13 cellular contexts compared by ENCODE assay signal in the genomic region with DNA sequence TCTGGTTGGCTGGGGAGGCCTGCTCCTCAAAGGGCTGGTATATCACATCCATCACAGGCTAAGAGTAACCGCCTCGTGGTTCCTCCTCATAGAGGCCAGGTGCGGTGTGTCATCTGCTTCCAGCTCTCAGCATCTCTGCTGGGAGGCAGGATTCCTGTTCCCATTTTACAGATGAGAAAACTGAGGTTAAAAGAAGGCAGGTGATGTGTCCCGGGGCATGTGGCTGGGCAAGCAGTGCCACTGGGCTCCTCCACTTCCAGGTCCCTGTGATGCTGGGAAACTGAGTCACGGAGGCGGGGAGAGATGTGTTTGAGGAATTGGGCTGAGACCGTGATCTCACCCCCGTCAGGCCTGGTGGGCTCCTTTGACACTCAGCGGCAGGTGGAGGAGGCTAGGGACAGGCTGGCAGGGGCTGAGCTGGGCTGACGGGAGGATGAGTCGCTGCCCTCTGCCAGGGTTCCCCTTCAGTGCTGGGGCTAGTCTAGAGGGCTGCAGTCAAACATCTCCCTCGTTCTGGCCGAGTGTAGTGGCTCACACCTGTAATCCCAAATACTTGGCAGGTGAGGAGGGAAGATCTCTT. TPM values are rescaled to one million over a fixed set of nuclear protein-coding genes. Genes with fewer than 3 reads are reported as not detected.
DNase-seq lines count a peak whose midpoint lies in the region; ATAC-seq and TF ChIP-seq lines count a peak whose summit lies in the region.
"Had no signal": no experiment of that assay in that cellular context is flagged by ENCODE, and none has a peak within 500 bp of the region (broad histone marks: within the 10 kb centered on the region; RNA-seq: fewer than 3 reads in every experiment).

No MANE protein-coding gene starts in this region.

- 91 to 93% methylated on average over 8 to 13 of the region's 13 CpGs for WGBS in endodermal cell (ENCODE audit: insufficient coverage in 1 of 2, insufficient read length in 1 of 2), 2 experiments

- H3K27me3 ChIP-seq in neutrophil (no peaks in the 10 kb centered on the region), endodermal cell (ENCODE audit: control insufficient read depth, insufficient read depth, low read length, poor library complexity, severe bottlenecking) (no peaks in the 10 kb centered on the region)
- H3K27me3 ChIP-seq: ovary had no signal

- H3K27me3 Mint-ChIP-seq in activated T-cell treated with anti-CD3 and anti-CD28 coated beads, Interleukin-2, amount 50 U/mL, for 24 hours: no peaks in the 10 kb centered on the region
- H3K27me3 Mint-ChIP-seq in IgD-negative memory B cell (no peaks in the 10 kb centered on the region), endodermal cell (ENCODE audit: insufficient read depth) (no peaks in the 10 kb centered on the region)
- no peaks in the 10 kb centered on the region for H3K27me3 Mint-ChIP-seq in activated naive CD8-positive, alpha-beta T cell treated with anti-CD3 and anti-CD28 coated beads, Interleukin-2, amount 10 ng/mL, durations not matched to agents 7 days and 5 days

- H3K4me3 ChIP-seq in neutrophil (ENCODE audit: low read depth in 1 of 2, low read length in 1 of 2): no peak overlapping the region
- no peak overlapping the region for H3K4me3 ChIP-seq in endodermal cell (ENCODE audit: low read length)
- H3K4me3 ChIP-seq: ovary had no signal

- no peaks in the 10 kb centered on the region for H3K9me3 Mint-ChIP-seq in activated T-cell treated with anti-CD3 and anti-CD28 coated beads, Interleukin-2, amount 50 U/mL, for 24 hours
- H3K9me3 Mint-ChIP-seq in IgD-negative memory B cell: peaks cover 0 to 2% (median 0%) of the 10 kb centered on the region in 3 donors
- H3K9me3 Mint-ChIP-seq in activated naive CD8-positive, alpha-beta T cell treated with anti-CD3 and anti-CD28 coated beads, Interleukin-2, amount 10 ng/mL, durations not matched to agents 7 days and 5 days: no peaks in the 10 kb centered on the region
- no peaks in the 10 kb centered on the region for H3K9me3 Mint-ChIP-seq in endodermal cell

- peaks cover 36 to 48% of the 10 kb centered on the region in 2 experiments for H3K4me1 ChIP-seq in neutrophil (ENCODE audit: control insufficient read depth in 1 of 2, insufficient read depth in 1 of 2, low read depth in 1 of 2, low read length in 1 of 2)
- no peaks in the 10 kb centered on the region for H3K4me1 ChIP-seq in endodermal cell (ENCODE audit: control insufficient read depth, insufficient read depth, low read length)

- peaks cover 92% of the 10 kb centered on the region for H3K36me3 Mint-ChIP-seq in activated T-cell treated with anti-CD3 and anti-CD28 coated beads, Interleukin-2, amount 50 U/mL, for 24 hours (ENCODE audit: low read depth)
- H3K36me3 Mint-ChIP-seq in IgD-negative memory B cell (peaks cover 7% of the 10 kb centered on the region), endodermal cell (ENCODE audit: low read depth) (peaks cover 37% of the 10 kb centered on the region)
- peaks cover 24% of the 10 kb centered on the region for H3K36me3 Mint-ChIP-seq in activated naive CD8-positive, alpha-beta T cell treated with anti-CD3 and anti-CD28 coated beads, Interleukin-2, amount 10 ng/mL, durations not matched to agents 7 days and 5 days

- no peak for TF ChIP-seq CTCF in neutrophil (IDR thresholded peaks at IDR 0.05)
- TF ChIP-seq CTCF in endodermal cell (conservative IDR thresholded peaks at IDR 0.05): no peak

- no peak overlapping the region for H3K9ac ChIP-seq in endodermal cell (ENCODE audit: extremely low read depth, low read length, poor library complexity, severe bottlenecking)

- H3K36me3 ChIP-seq in neutrophil (peaks cover 71% of the 10 kb centered on the region), endodermal cell (ENCODE audit: control insufficient read depth, insufficient read depth, low read length) (peaks cover 28% of the 10 kb centered on the region)
- H3K36me3 ChIP-seq: ovary had no signal

- peak overlapping the region; percentile 61 for H3K27ac ChIP-seq in neutrophil
- no peak overlapping the region for H3K27ac ChIP-seq in endodermal cell (ENCODE audit: low read depth, low read length)
- H3K27ac ChIP-seq: ovary had no signal

- H3K9me3 ChIP-seq in neutrophil: no peaks in the 10 kb centered on the region
- no peaks in the 10 kb centered on the region for H3K9me3 ChIP-seq in endodermal cell (ENCODE audit: control insufficient read depth, low read length)
- H3K9me3 ChIP-seq: ovary had no signal

- no peak for ATAC-seq in activated naive CD8-positive, alpha-beta T cell treated with anti-CD3 and anti-CD28 coated beads, Interleukin-2, amount 10 ng/mL, durations not matched to agents 7 days and 5 days (ENCODE audit: low read depth)
- ATAC-seq in HG03280 (IDR thresholded peaks at IDR 0.05; ENCODE audit: unreplicated experiment): no peak

- no peak overlapping the region for H3K4me3 Mint-ChIP-seq in activated T-cell treated with anti-CD3 and anti-CD28 coated beads, Interleukin-2, amount 50 U/mL, for 24 hours
- H3K4me3 Mint-ChIP-seq in IgD-negative memory B cell (peak overlapping the region in 2 of 4 donors; percentile 41 to 43), endodermal cell (no peak overlapping the region)
- H3K4me3 Mint-ChIP-seq in activated naive CD8-positive, alpha-beta T cell treated with anti-CD3 and anti-CD28 coated beads, Interleukin-2, amount 10 ng/mL, durations not matched to agents 7 days and 5 days: no peak overlapping the region

- peaks cover 50% of the 10 kb centered on the region for H3K4me1 Mint-ChIP-seq in activated T-cell treated with anti-CD3 and anti-CD28 coated beads, Interleukin-2, amount 50 U/mL, for 24 hours (ENCODE audit: low read depth)
- H3K4me1 Mint-ChIP-seq in IgD-negative memory B cell (peaks cover 20 to 31% (median 23%) of the 10 kb centered on the region in 3 donors), endodermal cell (peaks cover 7% of the 10 kb centered on the region)
- peaks cover 33% of the 10 kb centered on the region for H3K4me1 Mint-ChIP-seq in activated naive CD8-positive, alpha-beta T cell treated with anti-CD3 and anti-CD28 coated beads, Interleukin-2, amount 10 ng/mL, durations not matched to agents 7 days and 5 days

- H3K27ac Mint-ChIP-seq in activated T-cell treated with anti-CD3 and anti-CD28 coated beads, Interleukin-2, amount 50 U/mL, for 24 hours: peak overlapping the region; percentile 85
- peak overlapping the region; percentile 19 to 78 (median 38) for H3K27ac Mint-ChIP-seq in IgD-negative memory B cell
- H3K27ac Mint-ChIP-seq in activated naive CD8-positive, alpha-beta T cell treated with anti-CD3 and anti-CD28 coated beads, Interleukin-2, amount 10 ng/mL, durations not matched to agents 7 days and 5 days: peak overlapping the region; percentile 48
- no peak overlapping the region for H3K27ac Mint-ChIP-seq in endodermal cell

- POLR2A ChIA-PET in activated naive CD8-positive, alpha-beta T cell treated with anti-CD3 and anti-CD28 coated beads, Interleukin-2, amount 10 ng/mL, durations not matched to agents 7 days and 5 days (lab: Charles Lee): no interaction called here

- no peak for DNase-seq in activated T-cell treated with anti-CD3 and anti-CD28 coated beads, Interleukin-2, amount 50 U/mL, for 24 hours
- no peak for DNase-seq in activated T-cell treated with anti-CD3 and anti-CD28 coated beads, Interleukin-2, amount 50 U/mL, for 1 hour
- DNase-seq in activated naive CD8-positive, alpha-beta T cell treated with anti-CD3 and anti-CD28 coated beads, Interleukin-2, amount 10 ng/mL, durations not matched to agents 7 days and 5 days: no peak
- DNase-seq in endodermal cell (no peak), iPS-NIHi11 (ENCODE audit: low spot score) (no peak)
- DNase-seq: activated CD4-positive, alpha-beta T cell treated with anti-CD3 and anti-CD28 coated beads for 48 hours; activated effector memory CD4-positive, alpha-beta T cell treated with Interleukin-2 at 50 U/mL for 16 hours; head of caudate nucleus; NCI-H774; ovary had no signal

RNA-seq across cellular contexts. Expression of a gene that starts 9.4 kb away (rescaled TPM):
- 728 TPM for polyA plus RNA-seq in IgD-negative memory B cell
- total RNA-seq in activated naive CD8-positive, alpha-beta T cell treated with anti-CD3 and anti-CD28 coated beads, Interleukin-2, amount 10 ng/mL, durations not matched to agents 7 days and 5 days: 100 to 1,000 TPM; 318 to 319 TPM
- 10 to 100 TPM; 53.3 to 73.9 TPM for total RNA-seq in endodermal cell
- polyA plus RNA-seq in endodermal cell (2013, experiment 1 of 2): 41.0 TPM
- 48.7 TPM for polyA plus RNA-seq in endodermal cell (2013, experiment 2 of 2)

RNA-seq across cellular contexts. Expression of a gene that starts 24.5 kb away (rescaled TPM):
- 33.8 TPM for polyA plus RNA-seq in IgD-negative memory B cell
- total RNA-seq in activated naive CD8-positive, alpha-beta T cell treated with anti-CD3 and anti-CD28 coated beads, Interleukin-2, amount 10 ng/mL, durations not matched to agents 7 days and 5 days: 10 to 100 TPM; 87.1 to 93.5 TPM
- 100 to 1,000 TPM; 147 to 165 TPM for total RNA-seq in endodermal cell
- 130 TPM for polyA plus RNA-seq in endodermal cell (2013, experiment 1 of 2)
- 130 TPM for polyA plus RNA-seq in endodermal cell (2013, experiment 2 of 2)

RNA-seq across cellular contexts. Expression of a gene that starts 24.9 kb away (rescaled TPM):
- polyA plus RNA-seq in IgD-negative memory B cell: 162 TPM
- 10 to 100 TPM; 80.8 to 90.4 TPM for total RNA-seq in activated naive CD8-positive, alpha-beta T cell treated with anti-CD3 and anti-CD28 coated beads, Interleukin-2, amount 10 ng/mL, durations not matched to agents 7 days and 5 days
- total RNA-seq in endodermal cell: 100 to 1,000 TPM; 102 to 117 TPM
- polyA plus RNA-seq in endodermal cell (2013, experiment 1 of 2): 89.0 TPM
- 90.0 TPM for polyA plus RNA-seq in endodermal cell (2013, experiment 2 of 2)

RNA-seq across cellular contexts. Expression of a gene that starts 54.7 kb away (rescaled TPM):
- polyA plus RNA-seq in IgD-negative memory B cell: 5.5 TPM
- 10 to 100 TPM; 10.7 to 11.1 TPM for total RNA-seq in activated naive CD8-positive, alpha-beta T cell treated with anti-CD3 and anti-CD28 coated beads, Interleukin-2, amount 10 ng/mL, durations not matched to agents 7 days and 5 days
- 10 to 100 TPM; 11.9 to 12.5 TPM for total RNA-seq in endodermal cell
- 5.8 TPM for polyA plus RNA-seq in endodermal cell (2013, experiment 1 of 2)
- 5.2 TPM for polyA plus RNA-seq in endodermal cell (2013, experiment 2 of 2)

RNA-seq across cellular contexts. Expression of a gene that starts 54.9 kb away (rescaled TPM):
- polyA plus RNA-seq in IgD-negative memory B cell: 28.7 TPM
- total RNA-seq in activated naive CD8-positive, alpha-beta T cell treated with anti-CD3 and anti-CD28 coated beads, Interleukin-2, amount 10 ng/mL, durations not matched to agents 7 days and 5 days: 10 to 100 TPM; 61.5 to 62.1 TPM
- 100 to 1,000 TPM in 1 of 2 donors, 10 to 100 TPM in 1; 87.3 to 126 TPM for total RNA-seq in endodermal cell
- 89.5 TPM for polyA plus RNA-seq in endodermal cell (2013, experiment 1 of 2)
- 81.8 TPM for polyA plus RNA-seq in endodermal cell (2013, experiment 2 of 2)

Comparison
In these comparisons a context has a peak if more than half of its experiments do, and no peak if none do; other contexts are left out.
1. RNA of a gene that starts 9.4 kb away (total RNA-seq): 318 to 319 TPM in activated naive CD8-positive, alpha-beta T cell treated with anti-CD3 and anti-CD28 coated beads, Interleukin-2, amount 10 ng/mL, durations not matched to agents 7 days and 5 days; 53.3 to 73.9 TPM in endodermal cell; every median in the first group is over 4 times any median in the second.